8 cellular contexts compared by ENCODE assay signal in the genomic region with DNA sequence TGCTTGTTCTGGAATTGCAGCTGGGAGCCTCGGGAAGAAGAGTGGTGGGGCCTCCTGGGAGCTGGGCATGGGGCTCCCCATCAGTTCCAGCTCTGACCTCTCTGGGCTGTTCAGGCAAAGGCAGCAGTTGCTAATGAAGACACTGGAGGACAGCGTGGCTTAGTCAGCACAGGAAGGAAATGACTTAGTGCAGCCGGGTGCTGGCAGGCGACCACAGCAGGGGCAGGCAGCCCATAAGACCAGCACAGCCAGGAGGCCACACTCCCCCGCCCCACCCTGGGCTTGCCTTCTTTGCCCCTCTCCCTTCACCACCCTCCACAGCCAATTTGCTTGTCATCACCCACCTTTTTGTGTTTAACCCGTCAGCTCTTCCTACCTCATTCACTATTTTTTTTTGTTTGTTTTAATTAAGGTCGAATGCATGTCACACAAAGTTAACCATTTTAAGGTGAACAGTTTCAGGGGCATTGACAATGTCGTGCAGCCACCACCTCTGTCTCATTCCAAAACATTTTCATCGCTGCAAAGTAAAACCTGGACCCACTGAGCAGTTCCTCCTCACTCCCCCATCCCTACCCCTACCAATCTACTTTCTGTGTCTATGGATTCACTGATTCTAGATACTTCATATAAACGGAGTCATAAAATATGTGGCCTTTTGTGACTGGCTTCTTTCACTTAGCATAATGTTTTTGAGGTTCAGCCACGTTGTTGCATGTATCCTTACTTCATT. TPM values are rescaled to one million over a fixed set of nuclear protein-coding genes. Genes with fewer than 3 reads are reported as not detected.
A peak's percentile ranks its signal among the peaks of the same experiment; 100 is the strongest.
DNase-seq lines count a peak whose midpoint lies in the region; ATAC-seq and TF ChIP-seq lines count a peak whose summit lies in the region.

No MANE protein-coding gene starts in this region.

- 30 to 37% (median 32%) methylated on average over 11 of the region's 11 CpGs for WGBS in heart left ventricle, 4 donors
- WGBS in smooth muscle cell (ENCODE audit: low lambda C conversion rate) = 42% methylated on average over 11 of the region's 11 CpGs
- WGBS in trophoblast cell (ENCODE audit: extremely low coverage, insufficient coverage, insufficient read length) = no CpG with 5 or more reads among the region's 11 CpGs

- H3K4me1 ChIP-seq in heart left ventricle = peaks cover 0 to 15% (median 0%) of the 10 kb centered on the region in 12 donors
- H3K4me1 ChIP-seq in Peyer's patch = no peaks in the 10 kb centered on the region
- no peaks in the 10 kb centered on the region for H3K4me1 ChIP-seq in smooth muscle cell (ENCODE audit: low read depth)
- no peaks in the 10 kb centered on the region for H3K4me1 ChIP-seq in trophoblast cell (ENCODE audit: control insufficient read depth in 1 of 2, insufficient read depth in 2 of 2, low read length in 2 of 2)

- H3F3A ChIP-seq in smooth muscle cell (ENCODE audit: low read depth) = no peaks in the 10 kb centered on the region

- no peak overlapping the region for H3K18ac ChIP-seq in trophoblast cell (ENCODE audit: low read length)

- no peak overlapping the region for H4K8ac ChIP-seq in trophoblast cell (ENCODE audit: low read depth, low read length)

- H3K9ac ChIP-seq in smooth muscle cell (ENCODE audit: low read depth) (no peak overlapping the region), trophoblast cell (ENCODE audit: low read length) (no peak overlapping the region)

- H4K91ac ChIP-seq in trophoblast cell (ENCODE audit: low read depth, low read length) = no peak overlapping the region

- H3K36me3 ChIP-seq in heart left ventricle (no peaks in the 10 kb centered on the region), Peyer's patch (no peaks in the 10 kb centered on the region), smooth muscle cell (ENCODE audit: low read depth) (no peaks in the 10 kb centered on the region), trophoblast cell (ENCODE audit: control insufficient read depth in 1 of 2, insufficient read depth in 2 of 2, low read length in 2 of 2) (no peaks in the 10 kb centered on the region)

- TF ChIP-seq POLR2A in heart left ventricle (IDR thresholded peaks at IDR 0.05) (no peak), Peyer's patch (IDR thresholded peaks at IDR 0.05) (no peak)

- H3K9me3 ChIP-seq in heart left ventricle = no peaks in the 10 kb centered on the region
- no peaks in the 10 kb centered on the region for H3K9me3 ChIP-seq in Peyer's patch
- H3K9me3 ChIP-seq in smooth muscle cell (replicated peaks; ENCODE audit: low read depth) = no peaks in the 10 kb centered on the region
- H3K9me3 ChIP-seq in trophoblast cell (ENCODE audit: insufficient read depth, low read depth, low read length) = peaks cover 7% of the 10 kb centered on the region

- no peak overlapping the region for H3K4ac ChIP-seq in trophoblast cell (ENCODE audit: low read depth, low read length)

- H3K4me2 ChIP-seq in smooth muscle cell = no peak overlapping the region
- no peak overlapping the region for H3K4me2 ChIP-seq in trophoblast cell (ENCODE audit: low read length)

- no peak overlapping the region for H2BK5ac ChIP-seq in trophoblast cell (ENCODE audit: low read depth, low read length, poor library complexity)

- no peak overlapping the region for H3K14ac ChIP-seq in trophoblast cell (ENCODE audit: low read length)

- no peaks in the 10 kb centered on the region for H3K79me1 ChIP-seq in trophoblast cell (ENCODE audit: low read length)

- TF ChIP-seq CTCF in heart left ventricle (IDR thresholded peaks at IDR 0.05) = no peak
- no peak for TF ChIP-seq CTCF in Peyer's patch (IDR thresholded peaks at IDR 0.05)
- TF ChIP-seq CTCF in smooth muscle cell (IDR thresholded peaks at IDR 0.05; ENCODE audit: borderline replicate concordance, insufficient read depth, poor library complexity, severe bottlenecking) = no peak

- peaks cover 26 to 92% (median 45%) of the 10 kb centered on the region in 9 donors for H3K27me3 ChIP-seq in heart left ventricle
- peaks cover 0 to 11% of the 10 kb centered on the region in 2 donors for H3K27me3 ChIP-seq in Peyer's patch
- H3K27me3 ChIP-seq in smooth muscle cell (ENCODE audit: low read depth) = peaks cover 48% of the 10 kb centered on the region
- peaks cover 36% of the 10 kb centered on the region for H3K27me3 ChIP-seq in trophoblast cell (ENCODE audit: insufficient read depth, low read length)

- ATAC-seq in SK-N-SH treated with all-trans-retinoic acid at 6 μM for 48 hours (peak; percentile 86), heart left ventricle (peak in 3 of 4 donors; percentile 55 to 74 (median 73))

- no peak overlapping the region for H3K23ac ChIP-seq in trophoblast cell (ENCODE audit: low read length)

- no peaks in the 10 kb centered on the region for H3K79me2 ChIP-seq in smooth muscle cell (ENCODE audit: low read depth)
- no peaks in the 10 kb centered on the region for H3K79me2 ChIP-seq in trophoblast cell (ENCODE audit: control insufficient read depth, insufficient read depth, low read length, poor library complexity)

- H2AFZ ChIP-seq in smooth muscle cell (ENCODE audit: low read depth) (no peak overlapping the region), trophoblast cell (ENCODE audit: insufficient read depth, low read length, poor library complexity) (no peak overlapping the region)

- no peaks in the 10 kb centered on the region for H4K20me1 ChIP-seq in smooth muscle cell (ENCODE audit: low read depth)

- H2AK5ac ChIP-seq in trophoblast cell (ENCODE audit: low read length) = no peak overlapping the region

- no peak overlapping the region for H4K12ac ChIP-seq in trophoblast cell (ENCODE audit: low read depth, low read length)

- peak; percentile 23 for DNase-seq in stimulated activated CD4-positive, alpha-beta T cell treated with anti-CD3 and anti-CD28 coated beads, Interleukin-15, amount 100 ng/mL, for 24 hours
- no peak for DNase-seq in stimulated activated CD4-positive, alpha-beta T cell treated with anti-CD3 and anti-CD28 coated beads, Interleukin-4, amount 100 ng/mL, for 1 hour
- peak in 1 of 5 donors; percentile 39 for DNase-seq in heart left ventricle
- no peak for DNase-seq in NCI-H2196 treated with DMSO at 0.1 percent for 48 hours (lab: John Stamatoyannopoulos, UW; ENCODE audit: unreplicated experiment)
- no peak for DNase-seq in Peyer's patch
- no peak for DNase-seq in smooth muscle cell (lab: John Stamatoyannopoulos, UW; ENCODE audit: unreplicated experiment)
- DNase-seq in trophoblast cell = no peak

- intact Hi-C loops in heart left ventricle (cut with DNase I) = no loop called here

- no peak overlapping the region for H3K4me3 ChIP-seq in heart left ventricle
- no peak overlapping the region for H3K4me3 ChIP-seq in Peyer's patch
- H3K4me3 ChIP-seq in smooth muscle cell = no peak overlapping the region
- no peak overlapping the region for H3K4me3 ChIP-seq in trophoblast cell (ENCODE audit: low read depth, low read length)

- no peak overlapping the region for H2BK12ac ChIP-seq in trophoblast cell (ENCODE audit: low read length)

- H3K27ac ChIP-seq in heart left ventricle (no peak overlapping the region), Peyer's patch (no peak overlapping the region), smooth muscle cell (ENCODE audit: low read depth) (no peak overlapping the region), trophoblast cell (ENCODE audit: low read depth, low read length) (no peak overlapping the region)

- H2BK120ac ChIP-seq in trophoblast cell (ENCODE audit: insufficient read depth, low read length, poor library complexity) = no peak overlapping the region

TF ChIP-seq in SK-N-SH treated with all-trans-retinoic acid at 6 μM for 48 hours, 23 proteins besides CTCF, POLR2A, EP300 and RAD21:
- TF ChIP-seq, protein P1, sequence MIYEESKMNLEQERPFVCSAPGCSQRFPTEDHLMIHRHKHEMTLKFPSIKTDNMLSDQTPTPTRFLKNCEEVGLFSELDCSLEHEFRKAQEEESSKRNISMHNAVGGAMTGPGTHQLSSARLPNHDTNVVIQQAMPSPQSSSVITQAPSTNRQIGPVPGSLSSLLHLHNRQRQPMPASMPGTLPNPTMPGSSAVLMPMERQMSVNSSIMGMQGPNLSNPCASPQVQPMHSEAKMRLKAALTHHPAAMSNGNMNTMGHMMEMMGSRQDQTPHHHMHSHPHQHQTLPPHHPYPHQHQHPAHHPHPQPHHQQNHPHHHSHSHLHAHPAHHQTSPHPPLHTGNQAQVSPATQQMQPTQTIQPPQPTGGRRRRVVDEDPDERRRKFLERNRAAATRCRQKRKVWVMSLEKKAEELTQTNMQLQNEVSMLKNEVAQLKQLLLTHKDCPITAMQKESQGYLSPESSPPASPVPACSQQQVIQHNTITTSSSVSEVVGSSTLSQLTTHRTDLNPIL (CRISPR knock-in tag; IDR thresholded peaks at IDR 0.05; ENCODE audit: low read depth) = no peak
- TF ChIP-seq, protein P2, sequence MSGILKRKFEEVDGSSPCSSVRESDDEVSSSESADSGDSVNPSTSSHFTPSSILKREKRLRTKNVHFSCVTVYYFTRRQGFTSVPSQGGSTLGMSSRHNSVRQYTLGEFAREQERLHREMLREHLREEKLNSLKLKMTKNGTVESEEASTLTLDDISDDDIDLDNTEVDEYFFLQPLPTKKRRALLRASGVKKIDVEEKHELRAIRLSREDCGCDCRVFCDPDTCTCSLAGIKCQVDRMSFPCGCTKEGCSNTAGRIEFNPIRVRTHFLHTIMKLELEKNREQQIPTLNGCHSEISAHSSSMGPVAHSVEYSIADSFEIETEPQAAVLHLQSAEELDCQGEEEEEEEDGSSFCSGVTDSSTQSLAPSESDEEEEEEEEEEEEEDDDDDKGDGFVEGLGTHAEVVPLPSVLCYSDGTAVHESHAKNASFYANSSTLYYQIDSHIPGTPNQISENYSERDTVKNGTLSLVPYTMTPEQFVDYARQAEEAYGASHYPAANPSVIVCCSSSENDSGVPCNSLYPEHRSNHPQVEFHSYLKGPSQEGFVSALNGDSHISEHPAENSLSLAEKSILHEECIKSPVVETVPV (CRISPR knock-in tag; IDR thresholded peaks at IDR 0.05) = no peak
- TF ChIP-seq ZNF565 (CRISPR knock-in tag; conservative IDR thresholded peaks at IDR 0.05; ENCODE audit: low read depth) (no peak), GLIS3 (CRISPR knock-in tag; IDR thresholded peaks at IDR 0.05) (no peak), OSR1 (CRISPR knock-in tag; IDR thresholded peaks at IDR 0.05) (no peak), ZNF8 (CRISPR knock-in tag; IDR thresholded peaks at IDR 0.05) (no peak)

RNA-seq across cellular contexts. Expression of gene OLIG2, which starts 10.9 kb away (rescaled TPM):
- total RNA-seq in heart left ventricle (not detected), Peyer's patch (not detected), smooth muscle cell (not detected in 2 replicates)
- polyA plus RNA-seq in heart left ventricle (not detected), smooth muscle cell (not detected in 2 replicates)
- 0.03 and 0.05 TPM in 2 replicates for polyA plus RNA-seq in trophoblast cell (2013)

RNA-seq across cellular contexts. Expression of gene OLIG1, which starts 33.3 kb away (rescaled TPM):
- total RNA-seq in heart left ventricle = under 1 TPM in 1 of 9 donors, not detected in 8; 0.67 TPM
- polyA plus RNA-seq in heart left ventricle = under 1 TPM in 1 of 2 donors, not detected in 1; 0.11 TPM
- not detected for total RNA-seq in Peyer's patch
- total RNA-seq in smooth muscle cell = not detected in 2 replicates
- polyA plus RNA-seq in smooth muscle cell = not detected in 2 replicates
- 1.2 and 1.8 TPM in 2 replicates for polyA plus RNA-seq in trophoblast cell (2013)
